In genomic region chr11:83195176-83195531, GRCh38 we compare ENCODE assay signal across 7 cellular contexts. TPM values are rescaled to one million over a fixed set of nuclear protein-coding genes. Genes with fewer than 3 reads are reported as not detected.
DNase-seq lines count a peak whose midpoint lies in the region; ATAC-seq, FAIRE-seq and TF ChIP-seq lines count a peak whose summit lies in the region.

No MANE protein-coding gene starts in this region.

- H3K36me3 ChIP-seq in GM23338 (ENCODE audit: insufficient read depth) (peaks cover 6% of the 10 kb centered on the region; the same call in 1 of the 2 replicates), SJCRH30 (peaks cover 15% of the 10 kb centered on the region), fibroblast of lung (ENCODE audit: control insufficient read depth, insufficient read depth, low read length) (peaks cover 1% of the 10 kb centered on the region), skeletal muscle tissue (ENCODE audit: control insufficient read depth in 3 of 3, insufficient read depth in 3 of 3, low read length in 3 of 3) (peaks cover 9 to 23% (median 13%) of the 10 kb centered on the region in 3 donors)

- H3K27ac Mint-ChIP-seq in GM23338, result no peak overlapping the region

- H2AFZ ChIP-seq in GM23338 (0 out of 2 replicates have a peak overlapping the region, but pooled peaks have one; percentile 95), fibroblast of lung (ENCODE audit: low read length) (peak overlapping the region; percentile 79)

- TF ChIP-seq CTCF in GM23338 (conservative IDR thresholded peaks at IDR 0.05; ENCODE audit: low read depth in 2 of 2) (no peak), fibroblast of lung (conservative IDR thresholded peaks at IDR 0.05 in 1 of 2, IDR thresholded peaks at IDR 0.05 in 1 of 2; ENCODE audit: low read depth in 1 of 2, low read length in 2 of 2) (no peak)

- ATAC-seq in GM23338, result no peak

- no peaks in the 10 kb centered on the region for H3K9me2 ChIP-seq in GM23338 (ENCODE audit: insufficient read depth)

- H3K4me3 Mint-ChIP-seq in GM23338, result peak overlapping the region; percentile 97

- peak overlapping the region; percentile 81 for H3K4me3 ChIP-seq in GM23338
- H3K4me3 ChIP-seq in SJCRH30, result peak overlapping the region; percentile 83
- peak overlapping the region; percentile 36 to 83 (median 74) for H3K4me3 ChIP-seq in fibroblast of lung (replicated peaks in 1 of 4; ENCODE audit: control extremely low read depth in 1 of 4, insufficient read depth in 1 of 4, low read depth in 3 of 4, low read length in 4 of 4)
- peak overlapping the region in 2 of 3 donors; percentile 77 to 91 for H3K4me3 ChIP-seq in skeletal muscle tissue (ENCODE audit: low read length in 3 of 3)

- no peak for FAIRE-seq in frontal cortex (lab: Jason Lieb, UNC)

- DNase-seq in GM23338 (ENCODE audit: low spot score) (no peak), SJCRH30 (peak in 1 of 2 experiments; percentile 15), fibroblast of lung (ENCODE audit: low read depth in 2 of 2) (peak in 1 of 2 donors; percentile 5), GF-D8 (lab: John Stamatoyannopoulos, UW) (no peak), frontal cortex (ENCODE audit: low spot score in 2 of 2) (no peak), COR-L47 (lab: John Stamatoyannopoulos, UW) (no peak)

- H3K4me1 ChIP-seq in GM23338 (ENCODE audit: insufficient read depth), result peaks cover 10% of the 10 kb centered on the region
- H3K4me1 ChIP-seq in SJCRH30, result peaks cover 3% of the 10 kb centered on the region; the same call in 1 of the 2 replicates
- peaks cover 2% of the 10 kb centered on the region for H3K4me1 ChIP-seq in fibroblast of lung (ENCODE audit: control insufficient read depth, extremely low read depth, insufficient read depth, low read length)
- H3K4me1 ChIP-seq in skeletal muscle tissue (ENCODE audit: control insufficient read depth in 3 of 3, insufficient read depth in 3 of 3, low read length in 3 of 3), result peaks cover 19 to 28% (median 26%) of the 10 kb centered on the region in 3 donors

- H3K27me3 ChIP-seq in GM23338 (ENCODE audit: insufficient read depth) (peaks cover 7% of the 10 kb centered on the region; the same call in 1 of the 2 replicates), SJCRH30 (no peaks in the 10 kb centered on the region), fibroblast of lung (ENCODE audit: control insufficient read depth, insufficient read depth, low read length) (no peaks in the 10 kb centered on the region), skeletal muscle tissue (ENCODE audit: control insufficient read depth in 3 of 3, insufficient read depth in 3 of 3, low read length in 3 of 3) (no peaks in the 10 kb centered on the region)

- peaks cover 7% of the 10 kb centered on the region for H3K27me3 Mint-ChIP-seq in GM23338 (ENCODE audit: insufficient read depth, low read depth, poor library complexity)

- H3K9ac ChIP-seq in fibroblast of lung (ENCODE audit: insufficient read depth, low read length) (peak overlapping the region; percentile 90), skeletal muscle tissue (ENCODE audit: low read depth in 1 of 3, low read length in 3 of 3) (peak overlapping the region in 1 of 3 donors; percentile 88)

- no peaks in the 10 kb centered on the region for H3K9me3 ChIP-seq in SJCRH30 (replicated peaks)
- no peaks in the 10 kb centered on the region for H3K9me3 ChIP-seq in fibroblast of lung (ENCODE audit: control insufficient read depth, insufficient read depth, low read depth, low read length)
- no peaks in the 10 kb centered on the region for H3K9me3 ChIP-seq in skeletal muscle tissue (ENCODE audit: control insufficient read depth in 3 of 3, low read length in 3 of 3)

- H3K79me2 ChIP-seq in GM23338 (replicated peaks; ENCODE audit: insufficient read depth), result peaks cover 18% of the 10 kb centered on the region
- peaks cover 19% of the 10 kb centered on the region for H3K79me2 ChIP-seq in fibroblast of lung (ENCODE audit: control insufficient read depth, insufficient read depth, low read length)

- H4K20me1 ChIP-seq in GM23338 (replicated peaks; ENCODE audit: insufficient read depth) (no peaks in the 10 kb centered on the region), fibroblast of lung (ENCODE audit: control insufficient read depth, extremely low read depth, insufficient read depth, low read length) (no peaks in the 10 kb centered on the region)

- H3F3A ChIP-seq in GM23338 (replicated peaks; ENCODE audit: low read depth), result 0 out of 2 replicates have a peak, but pooled peaks cover 5% of the 10 kb centered on the region

- H3K4me1 Mint-ChIP-seq in GM23338, result peaks cover 18% of the 10 kb centered on the region

- peaks cover 28% of the 10 kb centered on the region for H3K36me3 Mint-ChIP-seq in GM23338 (ENCODE audit: low read depth)

- H3K9me3 Mint-ChIP-seq in GM23338, result no peaks in the 10 kb centered on the region

- H3K27ac ChIP-seq in GM23338 (ENCODE audit: low read depth) (no peak overlapping the region), SJCRH30 (no peak overlapping the region), fibroblast of lung (ENCODE audit: insufficient read depth, low read length) (peak overlapping the region; percentile 97), skeletal muscle tissue (ENCODE audit: low read depth, low read length) (peak overlapping the region; percentile 88)

- peak overlapping the region; percentile 86 for H3K4me2 ChIP-seq in GM23338
- peak overlapping the region; percentile 96 for H3K4me2 ChIP-seq in fibroblast of lung (ENCODE audit: extremely low read depth, insufficient read depth, low read length)

RNA-seq across cellular contexts. Expression of gene ANKRD42, which starts 1.6 kb away (rescaled TPM):
- 5.7 and 7.1 TPM in 2 replicates for total RNA-seq in GM23338 (2014; rRNA removed; shearing (Covaris generic))
- polyA plus RNA-seq in GM23338 (2016; fragmentation: Nextera tagmentation; extraction: Ambion mirVana) (3.9 and 5.3 TPM in 2 replicates), fibroblast of lung (6.5 and 7.1 TPM in 2 replicates)
- total RNA-seq in SJCRH30 (2014; rRNA removed; shearing (Covaris generic)), result 2.2 and 2.6 TPM in 2 replicates
- total RNA-seq in fibroblast of lung (13.9 and 17.5 TPM in 2 replicates), skeletal muscle tissue (4.2 TPM), frontal cortex (8.6 TPM)
- 8.3 and 10.1 TPM in 2 replicates for polyA plus RNA-seq in fibroblast of lung (2012)
- 2.1 and 7.9 TPM in 2 replicates for polyA minus RNA-seq in fibroblast of lung (ENCODE audit: low replicate concordance)

RNA-seq across cellular contexts. Expression of gene PCF11, which starts 38.2 kb away (rescaled TPM):
- 44.2 and 47.0 TPM in 2 replicates for total RNA-seq in GM23338 (2014; rRNA removed; shearing (Covaris generic))
- polyA plus RNA-seq in GM23338 (2016; fragmentation: Nextera tagmentation; extraction: Ambion mirVana) (18.7 and 23.0 TPM in 2 replicates), fibroblast of lung (23.9 and 26.6 TPM in 2 replicates)
- 55.9 and 71.1 TPM in 2 replicates for total RNA-seq in SJCRH30 (2014; rRNA removed; shearing (Covaris generic))
- total RNA-seq in fibroblast of lung (36.5 and 44.8 TPM in 2 replicates), skeletal muscle tissue (30.3 TPM), frontal cortex (77.0 TPM)
- polyA plus RNA-seq in fibroblast of lung (2012), result 12.5 and 13.7 TPM in 2 replicates
- 3.4 and 6.8 TPM in 2 replicates for polyA minus RNA-seq in fibroblast of lung (ENCODE audit: low replicate concordance)

Comparison
In these comparisons a context has a peak if more than half of its experiments do, and no peak if none do; other contexts are left out.
1. H3K27ac ChIP-seq: peak in fibroblast of lung (single experiment) and skeletal muscle tissue (single experiment); none in GM23338 (single experiment) and SJCRH30 (single experiment).
2. Peak in every context shown above with its lines, with median percentiles within 50 percentile points of each other: H3K4me3 ChIP-seq.